ENCODE assay signal across 8 cellular contexts in genomic region chr1:14482784-14483183, GRCh38.
"Had no signal": no experiment of that assay in that cellular context is flagged by ENCODE, and none has a peak within 500 bp of the region (broad histone marks: within the 10 kb centered on the region; RNA-seq: fewer than 3 reads in every experiment).

No MANE protein-coding gene starts in this region.

- H3K4me3 ChIP-seq: GM12878 had no signal

- ATAC-seq: GM12878 had no signal

- FAIRE-seq: G401.6, GM12878, GM12891, GM12892, GM18507, GM19239 had no signal

- DNase-seq: GDM1, GF-D8 had no signal
